Comparison of ENCODE assay signal across 8 cellular contexts in genomic region chr20:10453241-10453640, GRCh38. TPM values are rescaled to one million over a fixed set of nuclear protein-coding genes. Genes with fewer than 3 reads are reported as not detected.
A peak's percentile ranks its signal among the peaks of the same experiment; 100 is the strongest.
DNase-seq lines count a peak whose midpoint lies in the region; ATAC-seq, FAIRE-seq and TF ChIP-seq lines count a peak whose summit lies in the region.

No MANE protein-coding gene starts in this region.

- no peak for TF ChIP-seq CTCF in D721Med (IDR thresholded peaks at IDR 0.05; ENCODE audit: insufficient read depth, missing control alignments)

- intact Hi-C loops in Right ventricle myocardium superior (cut with DNase I) = no loop called here
- intact Hi-C loops in cardiac septum (cut with DNase I) = no loop called here
- intact Hi-C loops in posterior cingulate gyrus (cut with DNase I) = no loop called here

- FAIRE-seq in D721Med (lab: Jason Lieb, UNC) = no peak

- DNase-seq in Right ventricle myocardium superior = no peak
- no peak for DNase-seq in cardiac septum (ENCODE audit: low spot score)
- DNase-seq in NOMO-1 (lab: John Stamatoyannopoulos, UW; ENCODE audit: unreplicated experiment in 2 of 2) = peak; percentile 86 to 92
- DNase-seq in left lobe of liver (ENCODE audit: low spot score) = no peak
- DNase-seq in cerebellar nuclear complex (lab: John Stamatoyannopoulos, UW) = no peak
- no peak for DNase-seq in posterior cingulate gyrus
- no peak for DNase-seq in D721Med (ENCODE audit: insufficient read length, low spot score)

- ATAC-seq in Right ventricle myocardium superior (ENCODE audit: poor library complexity) (peak; percentile 62), HG02943 (IDR thresholded peaks at IDR 0.05; ENCODE audit: low read depth, unreplicated experiment) (peak; percentile 67), left lobe of liver (peak; percentile 14)

RNA-seq across cellular contexts. Expression of gene SLX4IP, which starts 18.1 kb away (rescaled TPM):
- total RNA-seq in Right ventricle myocardium superior (2.6 TPM), cardiac septum (2.3 TPM), left lobe of liver (3.0 TPM)

RNA-seq across cellular contexts. Expression of gene MKKS, which starts 19.2 kb away (rescaled TPM):
- 27.2 TPM for total RNA-seq in Right ventricle myocardium superior
- total RNA-seq in cardiac septum = 15.9 TPM
- 12.1 TPM for total RNA-seq in left lobe of liver

Comparison
In these comparisons a context has a peak if more than half of its experiments do, and no peak if none do; other contexts are left out.
1. ATAC-seq: peak in every context shown above with its lines; median percentile 67 in HG02943; 62 in Right ventricle myocardium superior; 14 in left lobe of liver.
2. DNase-seq: peak in NOMO-1 (2 of 2); none in Right ventricle myocardium superior (single experiment), cardiac septum (single experiment), left lobe of liver (single experiment), cerebellar nuclear complex (0 of 2), posterior cingulate gyrus (0 of 10) and D721Med (single experiment).